Comparison of ENCODE assay signal across 18 cellular contexts in the genomic region with DNA sequence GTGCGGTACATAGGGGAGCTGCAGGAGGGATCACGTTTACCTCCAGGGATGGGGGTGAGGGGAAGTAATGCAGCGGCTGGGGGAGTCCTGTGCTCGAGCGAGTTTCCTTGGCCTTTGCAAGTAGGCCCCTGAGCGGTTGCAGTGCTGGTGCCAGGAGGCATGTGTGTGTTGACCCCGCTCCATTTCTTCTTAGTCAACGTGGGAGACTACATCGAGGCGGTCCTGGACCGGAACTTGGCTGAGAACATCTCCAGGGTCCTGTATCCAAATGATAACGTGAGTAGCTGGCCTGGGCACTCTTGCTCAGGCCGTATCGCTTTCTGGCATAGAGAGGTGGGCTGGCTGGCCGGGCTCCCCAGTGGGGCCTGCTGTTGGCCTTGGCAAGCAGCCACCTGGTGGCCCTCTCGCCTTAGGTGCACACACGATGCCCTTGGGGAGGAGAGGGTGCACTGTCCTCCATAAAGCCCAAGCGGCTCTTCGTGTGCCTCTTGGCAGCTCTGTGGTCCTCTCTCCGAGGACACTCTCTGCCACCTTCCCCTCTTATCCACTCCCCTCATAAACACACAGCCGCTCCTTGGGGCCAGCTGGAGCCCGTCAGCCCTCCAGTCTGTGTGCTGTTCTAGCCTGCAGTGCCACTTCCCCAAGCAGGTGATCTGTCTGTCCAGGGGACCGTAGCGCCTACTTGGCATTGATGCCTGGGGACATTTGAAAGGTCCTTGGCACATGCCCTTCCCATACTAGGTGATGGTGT. TPM values are rescaled to one million over a fixed set of nuclear protein-coding genes. Genes with fewer than 3 reads are reported as not detected.
DNase-seq lines count a peak whose midpoint lies in the region; ATAC-seq and TF ChIP-seq lines count a peak whose summit lies in the region.
"Had no signal": no experiment of that assay in that cellular context is flagged by ENCODE, and none has a peak within 500 bp of the region (broad histone marks: within the 10 kb centered on the region; RNA-seq: fewer than 3 reads in every experiment).

No MANE protein-coding gene starts in this region.

- DNase-seq in activated effector memory CD4-positive, alpha-beta T cell treated with anti-CD3 and anti-CD28 coated beads, Interleukin-2, amount 50 U/mL, for 16 hours: peak; percentile 58
- no peak for DNase-seq in activated effector memory CD4-positive, alpha-beta T cell treated with Interleukin-2 at 50 U/mL for 16 hours
- DNase-seq in dorsolateral prefrontal cortex (peak; percentile 2 to 40 (median 24)), lower lobe of right lung (peak; percentile 37), upper lobe of right lung (peak; percentile 52), progenitor cell of endocrine pancreas (ENCODE audit: low spot score, unreplicated experiment) (no peak), kidney glomerular epithelial cell (lab: John Stamatoyannopoulos, UW) (no peak)
- DNase-seq: ACHN, COR-L47, endodermal cell, foreskin keratinocyte, immature natural killer cell, NCI-H774, RPMI8226, upper lobe of left lung had no signal

- H3K9me3 ChIP-seq in lower lobe of right lung: no peaks in the 10 kb centered on the region
- no peaks in the 10 kb centered on the region for H3K9me3 ChIP-seq in upper lobe of right lung
- H3K9me3 ChIP-seq: upper lobe of left lung had no signal

- H3K36me3 ChIP-seq in lower lobe of right lung: peaks cover 99% of the 10 kb centered on the region
- H3K36me3 ChIP-seq in upper lobe of right lung: peaks cover 80% of the 10 kb centered on the region

- no peak for TF ChIP-seq CTCF in dorsolateral prefrontal cortex (IDR thresholded peaks at IDR 0.05 in 54 of 56, conservative IDR thresholded peaks at IDR 0.05 in 2 of 56; ENCODE audit: low read depth in 1 of 56, partially characterized antibody in 56 of 56)
- TF ChIP-seq CTCF in lower lobe of right lung (IDR thresholded peaks at IDR 0.05): no peak
- TF ChIP-seq CTCF in upper lobe of right lung (IDR thresholded peaks at IDR 0.05): no peak
- no peak for TF ChIP-seq CTCF in progenitor cell of endocrine pancreas (IDR thresholded peaks at IDR 0.05; ENCODE audit: unreplicated experiment)

- peaks cover 10% of the 10 kb centered on the region for H3K36me3 Mint-ChIP-seq in progenitor cell of endocrine pancreas (ENCODE audit: insufficient read depth)

- H3K4me1 ChIP-seq in lower lobe of right lung (no peaks in the 10 kb centered on the region), upper lobe of right lung (no peaks in the 10 kb centered on the region)
- H3K4me1 ChIP-seq: foreskin keratinocyte, upper lobe of left lung had no signal

- H3K9me3 Mint-ChIP-seq in progenitor cell of endocrine pancreas (ENCODE audit: low read depth): no peaks in the 10 kb centered on the region
- H3K9me3 Mint-ChIP-seq: endodermal cell; immature natural killer cell; T-helper 1 cell treated with Interleukin-12 subunit alpha and Interleukin-12 subunit beta and Interleukin-4 antibody, amounts not matched to agents 30 μg/mL and 1 μg/mL, for 36 hours had no signal

- no peak overlapping the region for H3K4me3 Mint-ChIP-seq in progenitor cell of endocrine pancreas (ENCODE audit: low read depth)
- H3K4me3 Mint-ChIP-seq: endodermal cell; immature natural killer cell; T-helper 1 cell treated with Interleukin-12 subunit alpha and Interleukin-12 subunit beta and Interleukin-4 antibody, amounts not matched to agents 30 μg/mL and 1 μg/mL, for 36 hours had no signal

- no peak overlapping the region for H3K4me3 ChIP-seq in dorsolateral prefrontal cortex
- H3K4me3 ChIP-seq in lower lobe of right lung: no peak overlapping the region
- H3K4me3 ChIP-seq in upper lobe of right lung: no peak overlapping the region
- H3K4me3 ChIP-seq: upper lobe of left lung had no signal

- H3K27me3 ChIP-seq in dorsolateral prefrontal cortex (no peaks in the 10 kb centered on the region), lower lobe of right lung (ENCODE audit: low read depth) (no peaks in the 10 kb centered on the region), upper lobe of right lung (no peaks in the 10 kb centered on the region)
- H3K27me3 ChIP-seq: foreskin keratinocyte, upper lobe of left lung had no signal

- H3K27me3 Mint-ChIP-seq in progenitor cell of endocrine pancreas: no peaks in the 10 kb centered on the region

- intact Hi-C loops in dorsolateral prefrontal cortex (cut with DNase I): no loop called here
- intact Hi-C loops in lower lobe of right lung (cut with DNase I): no loop called here
- intact Hi-C loops in upper lobe of right lung (cut with DNase I): no loop called here

- no peaks in the 10 kb centered on the region for H3K4me1 Mint-ChIP-seq in progenitor cell of endocrine pancreas (ENCODE audit: low read depth)
- H3K4me1 Mint-ChIP-seq: endodermal cell, immature natural killer cell had no signal

- H3K27ac Mint-ChIP-seq in progenitor cell of endocrine pancreas: no peak overlapping the region
- H3K27ac Mint-ChIP-seq: endodermal cell; T-helper 1 cell treated with Interleukin-12 subunit alpha and Interleukin-12 subunit beta and Interleukin-4 antibody, amounts not matched to agents 30 μg/mL and 1 μg/mL, for 36 hours had no signal

- ATAC-seq in lower lobe of right lung (no peak), upper lobe of right lung (no peak), HG03196 (IDR thresholded peaks at IDR 0.05; ENCODE audit: unreplicated experiment) (no peak)
- ATAC-seq: foreskin keratinocyte had no signal

- H3K27ac ChIP-seq in dorsolateral prefrontal cortex: peak overlapping the region in 24 of 59 donors; percentile 6 to 91 (median 46)
- H3K27ac ChIP-seq in lower lobe of right lung: no peak overlapping the region
- no peak overlapping the region for H3K27ac ChIP-seq in upper lobe of right lung
- H3K27ac ChIP-seq: foreskin keratinocyte, parathyroid adenoma, upper lobe of left lung had no signal

RNA-seq across cellular contexts. Expression of a gene that starts 29.3 kb away (rescaled TPM):
- total RNA-seq in dorsolateral prefrontal cortex: 100 to 1,000 TPM in 116 of 120 experiments, 10 to 100 TPM in 4; 83.2 to 226 (median 146) TPM
- 57.5 TPM for total RNA-seq in lower lobe of right lung
- 61.1 TPM for total RNA-seq in upper lobe of right lung
- 54.4 and 54.9 TPM in 2 replicates for total RNA-seq in progenitor cell of endocrine pancreas

Comparison
In these comparisons a context has a peak if more than half of its experiments do, and no peak if none do; other contexts are left out.
1. DNase-seq: peak in activated effector memory CD4-positive, alpha-beta T cell treated with anti-CD3 and anti-CD28 coated beads, Interleukin-2, amount 50 U/mL, for 16 hours (single experiment), dorsolateral prefrontal cortex (10 of 10), lower lobe of right lung (single experiment) and upper lobe of right lung (single experiment); none in activated effector memory CD4-positive, alpha-beta T cell treated with Interleukin-2 at 50 U/mL for 16 hours (single experiment), progenitor cell of endocrine pancreas (single experiment) and kidney glomerular epithelial cell (single experiment).